ENCODE assay signal across 14 cellular contexts in genomic region chr17:66365204-66365524, GRCh38.
DNase-seq lines count a peak whose midpoint lies in the region; ATAC-seq and TF ChIP-seq lines count a peak whose summit lies in the region.
"Had no signal": no experiment of that assay in that cellular context is flagged by ENCODE, and none has a peak within 500 bp of the region (broad histone marks: within the 10 kb centered on the region; RNA-seq: fewer than 3 reads in every experiment).

No MANE protein-coding gene starts in this region.

- peaks cover 12% of the 10 kb centered on the region for H3K4me1 ChIP-seq in SJCRH30

- no peaks in the 10 kb centered on the region for H3K9me3 ChIP-seq in SJCRH30 (replicated peaks)
- H3K9me3 ChIP-seq: gastroesophageal sphincter had no signal

- H3K27me3 ChIP-seq in SJCRH30: no peaks in the 10 kb centered on the region
- H3K27me3 ChIP-seq: gastroesophageal sphincter had no signal

- H3K9me3 Mint-ChIP-seq in activated CD4-positive, alpha-beta T cell treated with anti-CD3 and anti-CD28 coated beads, Interleukin-2, amount 10 ng/mL, durations not matched to agents 7 days and 5 days: peaks cover 6% of the 10 kb centered on the region
- H3K9me3 Mint-ChIP-seq in osteocyte (ENCODE audit: unreplicated experiment): no peaks in the 10 kb centered on the region

- peaks cover 19% of the 10 kb centered on the region for H3K36me3 Mint-ChIP-seq in activated CD4-positive, alpha-beta T cell treated with anti-CD3 and anti-CD28 coated beads, Interleukin-2, amount 10 ng/mL, durations not matched to agents 7 days and 5 days (ENCODE audit: low read depth)
- peaks cover 8% of the 10 kb centered on the region for H3K36me3 Mint-ChIP-seq in osteocyte (ENCODE audit: unreplicated experiment)

- no peak for ATAC-seq in HG03280 (IDR thresholded peaks at IDR 0.05; ENCODE audit: unreplicated experiment)
- ATAC-seq: gastroesophageal sphincter, HCT116 had no signal

- peak overlapping the region; percentile 28 for H3K4me3 Mint-ChIP-seq in activated CD4-positive, alpha-beta T cell treated with anti-CD3 and anti-CD28 coated beads, Interleukin-2, amount 10 ng/mL, durations not matched to agents 7 days and 5 days
- H3K4me3 Mint-ChIP-seq in osteocyte (ENCODE audit: unreplicated experiment): no peak overlapping the region

- no peak for DNase-seq in activated CD4-positive, alpha-beta T cell treated with anti-CD3 and anti-CD28 coated beads, Interleukin-2, amount 10 ng/mL, durations not matched to agents 7 days and 5 days
- DNase-seq in activated CD4-positive, alpha-beta T cell treated with anti-CD3 and anti-CD28 coated beads for 48 hours: no peak
- DNase-seq in RPMI7951 (ENCODE audit: low read depth) (peak; percentile 38), astrocyte of the hippocampus (ENCODE audit: low read depth, low spot score) (peak; percentile 41), osteocyte (ENCODE audit: extremely low spot score, unreplicated experiment) (no peak), SJCRH30 (no peak), cerebellum (ENCODE audit: low spot score) (no peak)
- DNase-seq: effector CD8-positive, alpha-beta T cell; NCI-H2171; trophoblast cell had no signal

- no peaks in the 10 kb centered on the region for H3K36me3 ChIP-seq in SJCRH30
- H3K36me3 ChIP-seq: gastroesophageal sphincter had no signal

- TF ChIP-seq CTCF in osteocyte (IDR thresholded peaks at IDR 0.05): no peak

- H3K27me3 Mint-ChIP-seq in activated CD4-positive, alpha-beta T cell treated with anti-CD3 and anti-CD28 coated beads, Interleukin-2, amount 10 ng/mL, durations not matched to agents 7 days and 5 days: no peaks in the 10 kb centered on the region
- no peaks in the 10 kb centered on the region for H3K27me3 Mint-ChIP-seq in osteocyte (ENCODE audit: unreplicated experiment)

- POLR2A ChIA-PET in activated CD4-positive, alpha-beta T cell treated with anti-CD3 and anti-CD28 coated beads, Interleukin-2, amount 10 ng/mL, durations not matched to agents 7 days and 5 days (lab: Charles Lee): no interaction called here

- no peak overlapping the region for H3K27ac ChIP-seq in SJCRH30
- H3K27ac ChIP-seq: gastroesophageal sphincter had no signal

- CTCF ChIA-PET in activated CD4-positive, alpha-beta T cell treated with anti-CD3 and anti-CD28 coated beads, Interleukin-2, amount 10 ng/mL, durations not matched to agents 7 days and 5 days (lab: Charles Lee): no interaction called here

- H3K4me3 ChIP-seq in SJCRH30: no peak overlapping the region
- H3K4me3 ChIP-seq: gastroesophageal sphincter had no signal

- peaks cover 74% of the 10 kb centered on the region for H3K4me1 Mint-ChIP-seq in activated CD4-positive, alpha-beta T cell treated with anti-CD3 and anti-CD28 coated beads, Interleukin-2, amount 10 ng/mL, durations not matched to agents 7 days and 5 days
- peaks cover 25% of the 10 kb centered on the region for H3K4me1 Mint-ChIP-seq in osteocyte (ENCODE audit: unreplicated experiment)

- peak overlapping the region; percentile 12 for H3K27ac Mint-ChIP-seq in activated CD4-positive, alpha-beta T cell treated with anti-CD3 and anti-CD28 coated beads, Interleukin-2, amount 10 ng/mL, durations not matched to agents 7 days and 5 days
- peak overlapping the region; percentile 42 for H3K27ac Mint-ChIP-seq in osteocyte (ENCODE audit: unreplicated experiment)
- H3K27ac Mint-ChIP-seq: progenitor cell of endocrine pancreas had no signal

Comparison
In these comparisons a context has a peak if more than half of its experiments do, and no peak if none do; other contexts are left out.
1. DNase-seq: peak in RPMI7951 (single experiment) and astrocyte of the hippocampus (single experiment); none in activated CD4-positive, alpha-beta T cell treated with anti-CD3 and anti-CD28 coated beads, Interleukin-2, amount 10 ng/mL, durations not matched to agents 7 days and 5 days (single experiment), activated CD4-positive, alpha-beta T cell treated with anti-CD3 and anti-CD28 coated beads for 48 hours (single experiment), osteocyte (single experiment), SJCRH30 (0 of 2) and cerebellum (single experiment).